Comparison of ENCODE assay signal across 8 cellular contexts in genomic region chr22:22060200-22061084, GRCh38.
DNase-seq lines count a peak whose midpoint lies in the region; ATAC-seq and TF ChIP-seq lines count a peak whose summit lies in the region.

No MANE protein-coding gene starts in this region.

- TF ChIP-seq POLR2A in adrenal gland (IDR thresholded peaks at IDR 0.05): no peak

- no peak overlapping the region for H3K4me3 ChIP-seq in adrenal gland
- H3K4me3 ChIP-seq in iPS DF 6.9 (ENCODE audit: low read length): no peak overlapping the region

- DNase-seq in CD1c-positive myeloid dendritic cell (ENCODE audit: extremely low spot score) (peak; percentile 68), H4 (ENCODE audit: low spot score) (peak; percentile 16), RKO (ENCODE audit: low spot score) (peak; percentile 19), adrenal gland (peak; percentile 26 to 73 (median 38)), iPS DF 6.9 (ENCODE audit: low read depth, low spot score) (peak; percentile 47)
- peak; percentile 41 to 55 for DNase-seq in stimulated activated CD4-positive, alpha-beta T cell treated with anti-CD3 and anti-CD28 coated beads, Interleukin-15, amount 100 ng/mL, for 48 hours (ENCODE audit: low read depth in 2 of 2)

- TF ChIP-seq CTCF in adrenal gland (IDR thresholded peaks at IDR 0.05): peak in 5 of 6 experiments; percentile 11 to 56 (median 26)

- 52 to 70% (median 62%) methylated on average over 3 to 11 of the region's 11 CpGs for WGBS in adrenal gland, 4 donors
- WGBS in iPS DF 6.9 (ENCODE audit: insufficient coverage, insufficient read length): no CpG with 5 or more reads among the region's 11 CpGs

- no peaks in the 10 kb centered on the region for H3K36me3 ChIP-seq in adrenal gland (replicated peaks in 1 of 2)
- no peaks in the 10 kb centered on the region for H3K36me3 ChIP-seq in iPS DF 6.9 (ENCODE audit: control insufficient read depth, insufficient read depth, low read length)

- H3K4me1 ChIP-seq in adrenal gland (replicated peaks in 1 of 2) (peaks cover 0 to 4% of the 10 kb centered on the region in 2 donors), iPS DF 6.9 (ENCODE audit: control insufficient read depth, insufficient read depth, low read length) (peaks cover 4% of the 10 kb centered on the region; the same call in 1 of the 2 replicates)

- ATAC-seq in GM21381 (IDR thresholded peaks at IDR 0.05; ENCODE audit: unreplicated experiment) (no peak), GM18868 (IDR thresholded peaks at IDR 0.05; ENCODE audit: unreplicated experiment) (no peak)

- H3K9me3 ChIP-seq in adrenal gland (replicated peaks in 1 of 3) (no peaks in the 10 kb centered on the region), iPS DF 6.9 (ENCODE audit: control insufficient read depth, insufficient read depth, low read length) (no peaks in the 10 kb centered on the region)

- intact Hi-C loops in adrenal gland (cut with DNase I): no loop called here

- H3K27me3 ChIP-seq in adrenal gland (no peaks in the 10 kb centered on the region), iPS DF 6.9 (ENCODE audit: control insufficient read depth, insufficient read depth, low read length) (peaks cover 29% of the 10 kb centered on the region)

- H3K27ac ChIP-seq in adrenal gland (peak overlapping the region in 1 of 5 donors; percentile 76), iPS DF 6.9 (ENCODE audit: low read length) (no peak overlapping the region)

Comparison
In these comparisons a context has a peak if more than half of its experiments do, and no peak if none do; other contexts are left out.
1. DNase-seq: peak in every context shown above with its lines; median percentile 68 in CD1c-positive myeloid dendritic cell; 48 in stimulated activated CD4-positive, alpha-beta T cell treated with anti-CD3 and anti-CD28 coated beads, Interleukin-15, amount 100 ng/mL, for 48 hours; 47 in iPS DF 6.9; 38 in adrenal gland; 19 in RKO; 16 in H4.